ENCODE assay signal across 22 cellular contexts in genomic region chr19:5141278-5141925, GRCh38.
DNase-seq lines count a peak whose midpoint lies in the region; ATAC-seq lines count a peak whose summit lies in the region.
"Had no signal": no experiment of that assay in that cellular context is flagged by ENCODE, and none has a peak within 500 bp of the region (broad histone marks: within the 10 kb centered on the region; RNA-seq: fewer than 3 reads in every experiment).

No MANE protein-coding gene starts in this region.

- peaks cover 19 to 45% (median 27%) of the 10 kb centered on the region in 7 donors for H3K4me1 Mint-ChIP-seq in naive thymus-derived CD4-positive, alpha-beta T cell
- H3K4me1 Mint-ChIP-seq: endodermal cell, GM23338 had no signal

- peaks cover 0 to 33% (median 13%) of the 10 kb centered on the region in 5 donors for H3K36me3 Mint-ChIP-seq in naive thymus-derived CD4-positive, alpha-beta T cell

- POLR2A ChIA-PET in naive thymus-derived CD4-positive, alpha-beta T cell (lab: Charles Lee) = no interaction called here

- no peak overlapping the region for H3K18ac ChIP-seq in trophoblast cell (ENCODE audit: low read length)

- peak overlapping the region in 1 of 9 donors; percentile 43 for H3K27ac Mint-ChIP-seq in naive thymus-derived CD4-positive, alpha-beta T cell
- H3K27ac Mint-ChIP-seq: activated CD4-positive, alpha-beta T cell treated with anti-CD3 and anti-CD28 coated beads for 36 hours; activated naive CD4-positive, alpha-beta T cell treated with anti-CD3 and anti-CD28 coated beads, Interleukin-2, amount 50 U/mL, for 24 hours; endodermal cell; GM23338 had no signal

- H4K8ac ChIP-seq in trophoblast cell (ENCODE audit: low read depth, low read length) = no peak overlapping the region

- peak overlapping the region in 1 of 10 donors; percentile 14 for H3K4me3 Mint-ChIP-seq in naive thymus-derived CD4-positive, alpha-beta T cell
- H3K4me3 Mint-ChIP-seq: activated CD4-positive, alpha-beta T cell treated with anti-CD3 and anti-CD28 coated beads for 36 hours; activated naive CD4-positive, alpha-beta T cell treated with anti-CD3 and anti-CD28 coated beads, Interleukin-2, amount 50 U/mL, for 24 hours; endodermal cell; GM23338 had no signal

- H3K4me2 ChIP-seq in trophoblast cell (ENCODE audit: low read length) = no peak overlapping the region
- H3K4me2 ChIP-seq: GM23338, KMS-11 had no signal

- peaks cover 89 to 93% of the 10 kb centered on the region in 2 experiments for H3K36me3 ChIP-seq in trophoblast cell (ENCODE audit: control insufficient read depth in 1 of 2, insufficient read depth in 2 of 2, low read length in 2 of 2)
- peaks cover 0 to 69% (median 0%) of the 10 kb centered on the region in 3 experiments for H3K36me3 ChIP-seq in naive thymus-derived CD4-positive, alpha-beta T cell (ENCODE audit: control insufficient read depth in 2 of 3, insufficient read depth in 3 of 3, low read length in 3 of 3)

- no peaks in the 10 kb centered on the region for H3K9me3 ChIP-seq in trophoblast cell (ENCODE audit: insufficient read depth, low read depth, low read length)
- H3K9me3 ChIP-seq in naive thymus-derived CD4-positive, alpha-beta T cell (ENCODE audit: control insufficient read depth in 2 of 3, low read length in 3 of 3) = no peaks in the 10 kb centered on the region
- H3K9me3 ChIP-seq: SJSA1, testis had no signal

- no peak overlapping the region for H3K23ac ChIP-seq in trophoblast cell (ENCODE audit: low read length)

- DNase-seq in ELR (ENCODE audit: low read depth) = peak; percentile 56
- DNase-seq in Right ventricle myocardium superior = peak; percentile 28
- peak; percentile 35 to 57 for DNase-seq in trophoblast cell
- no peak for DNase-seq in NCI-H345 (lab: John Stamatoyannopoulos, UW)
- DNase-seq in naive thymus-derived CD4-positive, alpha-beta T cell = no peak
- DNase-seq: activated CD4-positive, alpha-beta T cell treated with anti-CD3 and anti-CD28 coated beads for 36 hours; Calu3; endodermal cell; NCI-H1048; NCI-H2107; NCI-H526; stimulated activated CD4-positive, alpha-beta T cell treated with anti-CD3 and anti-CD28 coated beads, Interleukin-4, amount 100 ng/mL, for 24 hours; T-helper 9 cell; testis had no signal

- H3K9me3 Mint-ChIP-seq in naive thymus-derived CD4-positive, alpha-beta T cell = peaks cover 0 to 10% (median 0%) of the 10 kb centered on the region in 11 donors
- H3K9me3 Mint-ChIP-seq: activated naive CD4-positive, alpha-beta T cell treated with anti-CD3 and anti-CD28 coated beads, Interleukin-2, amount 50 U/mL, for 24 hours; endodermal cell; GM23338 had no signal

- peaks cover 0 to 7% (median 0%) of the 10 kb centered on the region in 5 donors for H3K27me3 Mint-ChIP-seq in naive thymus-derived CD4-positive, alpha-beta T cell
- H3K27me3 Mint-ChIP-seq: activated CD4-positive, alpha-beta T cell treated with anti-CD3 and anti-CD28 coated beads for 36 hours; activated naive CD4-positive, alpha-beta T cell treated with anti-CD3 and anti-CD28 coated beads, Interleukin-2, amount 50 U/mL, for 24 hours had no signal

- no peak overlapping the region for H2BK12ac ChIP-seq in trophoblast cell (ENCODE audit: low read length)

- H4K91ac ChIP-seq in trophoblast cell (ENCODE audit: low read depth, low read length) = no peak overlapping the region

- H3K4ac ChIP-seq in trophoblast cell (ENCODE audit: low read depth, low read length) = no peak overlapping the region

- no peak overlapping the region for H3K9ac ChIP-seq in trophoblast cell (ENCODE audit: low read length)
- H3K9ac ChIP-seq: KMS-11 had no signal

- CTCF ChIA-PET in naive thymus-derived CD4-positive, alpha-beta T cell (lab: Charles Lee) = no interaction called here

- no peak overlapping the region for H4K12ac ChIP-seq in trophoblast cell (ENCODE audit: low read depth, low read length)

- H3K27ac ChIP-seq in angular gyrus (ENCODE audit: low read depth, low read length) (peak overlapping the region; percentile 50), trophoblast cell (ENCODE audit: low read depth, low read length) (no peak overlapping the region)
- H3K27ac ChIP-seq in naive thymus-derived CD4-positive, alpha-beta T cell (ENCODE audit: low read depth, low read length) = no peak overlapping the region
- H3K27ac ChIP-seq: KMS-11, SJSA1, testis had no signal

- intact Hi-C loops in Right ventricle myocardium superior (cut with DNase I) = no loop called here
- intact Hi-C loops in naive thymus-derived CD4-positive, alpha-beta T cell (cut with micrococcal nuclease) = no loop called here

- no peak overlapping the region for H2AK5ac ChIP-seq in trophoblast cell (ENCODE audit: low read length)

- H2BK5ac ChIP-seq in trophoblast cell (ENCODE audit: low read depth, low read length, poor library complexity) = no peak overlapping the region

- H3K14ac ChIP-seq in trophoblast cell (ENCODE audit: low read length) = no peak overlapping the region

- H2BK120ac ChIP-seq in trophoblast cell (ENCODE audit: insufficient read depth, low read length, poor library complexity) = no peak overlapping the region

- H2AFZ ChIP-seq in trophoblast cell (ENCODE audit: insufficient read depth, low read length, poor library complexity) = no peak overlapping the region
- H2AFZ ChIP-seq: GM23338 had no signal

- WGBS in trophoblast cell (ENCODE audit: extremely low coverage, insufficient coverage, insufficient read length) = no CpG with 5 or more reads among the region's 33 CpGs

- H3K4me3 ChIP-seq in trophoblast cell (ENCODE audit: low read depth, low read length) = no peak overlapping the region
- H3K4me3 ChIP-seq in naive thymus-derived CD4-positive, alpha-beta T cell (ENCODE audit: low read length) = no peak overlapping the region
- H3K4me3 ChIP-seq: cardiac muscle cell, GM23338, SJSA1, testis had no signal

- H3K27me3 ChIP-seq in trophoblast cell (ENCODE audit: insufficient read depth, low read length) = no peaks in the 10 kb centered on the region
- H3K27me3 ChIP-seq in naive thymus-derived CD4-positive, alpha-beta T cell (ENCODE audit: control insufficient read depth in 2 of 2, insufficient read depth in 2 of 2, low read length in 2 of 2) = no peaks in the 10 kb centered on the region
- H3K27me3 ChIP-seq: cardiac muscle cell, SJSA1, testis had no signal

- ATAC-seq in Right ventricle myocardium superior (ENCODE audit: poor library complexity) (no peak), GM18502 (IDR thresholded peaks at IDR 0.05; ENCODE audit: poor library complexity, unreplicated experiment) (no peak)
- no peak for ATAC-seq in naive thymus-derived CD4-positive, alpha-beta T cell
- ATAC-seq: activated CD4-positive, alpha-beta T cell treated with anti-CD3 and anti-CD28 coated beads for 36 hours; GM23338; left lobe of liver had no signal

- no peaks in the 10 kb centered on the region for H3K79me2 ChIP-seq in trophoblast cell (ENCODE audit: control insufficient read depth, insufficient read depth, low read length, poor library complexity)

- no peaks in the 10 kb centered on the region for H3K79me1 ChIP-seq in trophoblast cell (ENCODE audit: low read length)

- no peaks in the 10 kb centered on the region for H3K4me1 ChIP-seq in trophoblast cell (ENCODE audit: control insufficient read depth in 1 of 2, insufficient read depth in 2 of 2, low read length in 2 of 2)
- peaks cover 22 to 29% of the 10 kb centered on the region in 2 donors for H3K4me1 ChIP-seq in naive thymus-derived CD4-positive, alpha-beta T cell (ENCODE audit: control insufficient read depth in 2 of 2, insufficient read depth in 2 of 2, low read length in 2 of 2)

Comparison
In these comparisons a context has a peak if more than half of its experiments do, and no peak if none do; other contexts are left out.
1. DNase-seq: peak in ELR (single experiment), Right ventricle myocardium superior (single experiment) and trophoblast cell (2 of 2); none in NCI-H345 (single experiment) and naive thymus-derived CD4-positive, alpha-beta T cell (0 of 9).